ENCODE assay signal across 20 cellular contexts in the genomic region with DNA sequence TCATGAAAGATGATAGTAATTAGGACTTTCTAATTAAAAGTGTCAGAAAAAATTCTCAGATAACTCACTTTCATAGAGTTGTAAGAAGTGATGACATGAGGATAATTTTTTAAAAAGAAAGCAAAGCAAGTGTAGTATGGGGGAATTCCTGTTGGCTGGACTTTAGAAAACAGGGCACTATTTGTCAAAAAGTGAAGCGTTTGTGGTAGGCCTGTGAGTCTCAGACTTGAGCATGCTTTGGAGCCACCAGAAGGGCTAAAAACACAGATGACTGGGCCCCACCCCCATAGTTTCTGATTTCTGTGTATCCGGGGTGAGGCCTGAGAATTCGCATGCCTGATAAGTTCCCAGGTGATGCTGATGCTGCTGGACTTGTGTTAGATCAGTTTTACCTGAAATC.
"Had no signal": no experiment of that assay in that cellular context is flagged by ENCODE, and none has a peak within 500 bp of the region (broad histone marks: within the 10 kb centered on the region; RNA-seq: fewer than 3 reads in every experiment).

No MANE protein-coding gene starts in this region.

- FAIRE-seq: colon had no signal

- H3K27ac ChIP-seq: PC-9 had no signal

- H3K4me2 ChIP-seq: PC-9 had no signal

- ATAC-seq: activated CD4-positive, CD25-positive, alpha-beta regulatory T cell treated with anti-CD3 and anti-CD28 coated beads, Interleukin-2, amount 50 U/mL, for 24 hours; activated T-helper 17 cell treated with anti-CD3 and anti-CD28 coated beads, Interleukin-2, amount 50 U/mL, for 72 hours had no signal

- H2AFZ ChIP-seq: PC-9 had no signal

- DNase-seq: activated CD4-positive, alpha-beta T cell treated with anti-CD3 and anti-CD28 coated beads for 4 hours; activated CD4-positive, alpha-beta T cell treated with anti-CD3 and anti-CD28 coated beads, Interleukin-2, amount 50 U/mL, for 48 hours; activated gamma-delta T cell; activated naive CD4-positive, alpha-beta T cell treated with anti-CD3 and anti-CD28 coated beads for 36 hours; activated naive CD8-positive, alpha-beta T cell treated with anti-CD3 and anti-CD28 coated beads for 36 hours; activated T-cell treated with anti-CD3 and anti-CD28 coated beads, Interleukin-2, amount 50 U/mL, for 48 hours; anterior cingulate cortex; cerebellar nuclear complex; NCI-H1048; NCI-H2029; NCI-H2107; NCI-H2171 treated with DMSO at 0.1 percent for 48 hours; NCI-H226; NCI-H526; NCI-H774; PC-9; SHP77 treated with DMSO at 0.1 percent for 48 hours had no signal

- H3K4me3 ChIP-seq: PC-9 had no signal
